In the genomic region with DNA sequence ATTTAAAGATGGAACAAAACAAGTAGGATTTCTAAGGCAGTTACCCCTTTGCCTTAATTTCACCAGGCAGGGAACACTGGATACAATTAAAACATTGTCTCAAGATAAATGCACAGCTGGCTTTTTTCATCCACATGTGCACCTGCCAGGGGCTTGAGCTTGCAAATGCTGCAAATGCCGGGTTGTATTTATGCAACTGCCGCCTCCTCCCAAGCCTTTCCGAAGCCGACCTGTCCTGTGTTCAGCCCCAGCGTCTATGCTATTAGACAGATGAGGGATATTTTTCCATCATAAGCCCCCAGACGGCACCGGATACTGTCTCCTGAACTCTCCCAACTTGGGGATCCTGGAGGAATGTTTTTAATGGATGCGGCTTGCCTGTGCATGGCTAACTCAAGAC, we compare ENCODE assay signal across 17 cellular contexts.
DNase-seq lines count a peak whose midpoint lies in the region; ATAC-seq and TF ChIP-seq lines count a peak whose summit lies in the region.
"Had no signal": no experiment of that assay in that cellular context is flagged by ENCODE, and none has a peak within 500 bp of the region (broad histone marks: within the 10 kb centered on the region; RNA-seq: fewer than 3 reads in every experiment).

No MANE protein-coding gene starts in this region.

- TF ChIP-seq EP300 in esophagus muscularis mucosa (IDR thresholded peaks at IDR 0.05), result no peak

- DNase-seq in RPMI8226 (peak; percentile 68), esophagus muscularis mucosa (ENCODE audit: extremely low spot score) (peak; percentile 86), osteocyte (ENCODE audit: extremely low spot score, unreplicated experiment) (peak; percentile 56), DMS79 treated with DMSO at 0.1 percent for 48 hours (lab: John Stamatoyannopoulos, UW) (no peak)
- no peak for DNase-seq in activated CD4-positive, alpha-beta T cell treated with anti-CD3 and anti-CD28 coated beads for 4 hours
- DNase-seq: ACHN; BE2C; C1 segment of cervical spinal cord; CD4-positive, CD25-positive, alpha-beta regulatory T cell; CD8-positive, alpha-beta memory T cell; COR-L47; DMS 273 treated with DMSO at 0.1 percent for 48 hours; DMS53; IMR-90 had no signal

- no peak overlapping the region for H3K4me3 ChIP-seq in esophagus muscularis mucosa
- H3K4me3 ChIP-seq: HAP-1, K562 had no signal

- no peak overlapping the region for H3K27ac Mint-ChIP-seq in osteocyte (ENCODE audit: unreplicated experiment)
- H3K27ac Mint-ChIP-seq: CD4-positive, CD25-positive, alpha-beta regulatory T cell had no signal

- H3K4me3 Mint-ChIP-seq in osteocyte (ENCODE audit: unreplicated experiment), result no peak overlapping the region
- H3K4me3 Mint-ChIP-seq: CD4-positive, CD25-positive, alpha-beta regulatory T cell; CD8-positive, alpha-beta memory T cell had no signal

- no peaks in the 10 kb centered on the region for H3K4me1 Mint-ChIP-seq in osteocyte (ENCODE audit: unreplicated experiment)

- no peak for ATAC-seq in HG03095 (IDR thresholded peaks at IDR 0.05; ENCODE audit: unreplicated experiment)
- ATAC-seq: K562 had no signal

- TF ChIP-seq CTCF in esophagus muscularis mucosa (IDR thresholded peaks at IDR 0.05) (no peak), osteocyte (IDR thresholded peaks at IDR 0.05) (no peak)

- 19% methylated on average over 8 of the region's 8 CpGs for WGBS in esophagus muscularis mucosa

- intact Hi-C loops in esophagus muscularis mucosa (cut with DNase I), result no loop called here

- no peaks in the 10 kb centered on the region for H3K36me3 ChIP-seq in esophagus muscularis mucosa
- H3K36me3 ChIP-seq: BE2C, HAP-1 had no signal

- no peak for TF ChIP-seq POLR2A in esophagus muscularis mucosa (IDR thresholded peaks at IDR 0.05; ENCODE audit: low read depth)

- peaks cover 11% of the 10 kb centered on the region for H3K9me3 Mint-ChIP-seq in osteocyte (ENCODE audit: unreplicated experiment)

- no peaks in the 10 kb centered on the region for H3K9me3 ChIP-seq in esophagus muscularis mucosa
- H3K9me3 ChIP-seq: BE2C, HAP-1 had no signal

- H3K27ac ChIP-seq in esophagus muscularis mucosa (replicated peaks in 1 of 4), result no peak overlapping the region

- H3K27me3 ChIP-seq in esophagus muscularis mucosa, result peaks cover 0 to 56% (median 4%) of the 10 kb centered on the region in 4 donors
- H3K27me3 ChIP-seq: BE2C had no signal

- no peaks in the 10 kb centered on the region for H3K4me1 ChIP-seq in esophagus muscularis mucosa
- H3K4me1 ChIP-seq: BE2C, HAP-1 had no signal

- no peaks in the 10 kb centered on the region for H3K36me3 Mint-ChIP-seq in osteocyte (ENCODE audit: unreplicated experiment)
- H3K36me3 Mint-ChIP-seq: CD4-positive, CD25-positive, alpha-beta regulatory T cell; CD8-positive, alpha-beta memory T cell had no signal

- H3K27me3 Mint-ChIP-seq in osteocyte (ENCODE audit: unreplicated experiment), result no peaks in the 10 kb centered on the region
- H3K27me3 Mint-ChIP-seq: CD4-positive, CD25-positive, alpha-beta regulatory T cell had no signal

Comparison
In these comparisons a context has a peak if more than half of its experiments do, and no peak if none do; other contexts are left out.
1. DNase-seq: peak in RPMI8226 (single experiment), esophagus muscularis mucosa (single experiment) and osteocyte (single experiment); none in DMS79 treated with DMSO at 0.1 percent for 48 hours (single experiment) and activated CD4-positive, alpha-beta T cell treated with anti-CD3 and anti-CD28 coated beads for 4 hours (0 of 2).